13 cellular contexts compared by ENCODE assay signal in the genomic region with DNA sequence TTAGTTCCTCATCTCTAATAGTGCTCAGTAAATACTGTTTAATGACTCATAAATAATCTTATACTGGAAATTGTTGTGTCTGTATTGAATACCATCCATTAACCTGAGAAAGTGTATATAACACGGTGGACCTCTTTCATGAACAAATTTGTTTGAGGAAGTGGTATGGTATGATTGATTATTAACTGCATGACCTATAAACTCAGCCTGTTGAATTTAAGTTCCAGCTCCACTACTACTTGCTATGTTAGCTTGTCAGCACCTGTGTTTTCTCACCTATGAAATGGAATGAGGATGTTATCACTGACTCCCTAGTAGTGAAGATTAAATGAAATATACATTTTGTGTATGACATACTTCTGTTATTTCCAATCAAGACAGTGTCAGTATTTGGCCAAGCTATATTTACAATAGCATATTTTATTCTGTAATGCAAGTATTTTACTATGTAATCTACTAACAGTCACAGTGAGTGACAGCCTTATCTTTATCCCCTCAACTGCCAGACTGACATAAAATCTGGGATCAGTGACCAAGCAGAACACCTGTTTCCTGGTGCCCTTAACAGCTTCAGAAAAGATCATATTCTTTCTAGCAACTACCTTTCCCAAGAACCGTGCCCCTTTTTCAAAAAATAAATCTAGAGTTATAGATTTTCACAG.
DNase-seq lines count a peak whose midpoint lies in the region; ATAC-seq and TF ChIP-seq lines count a peak whose summit lies in the region.
"Had no signal": no experiment of that assay in that cellular context is flagged by ENCODE, and none has a peak within 500 bp of the region (broad histone marks: within the 10 kb centered on the region; RNA-seq: fewer than 3 reads in every experiment).

No MANE protein-coding gene starts in this region.

- H3K27ac ChIP-seq in muscle layer of duodenum (ENCODE audit: low read length) (peak overlapping the region; percentile 3), uterus (peak overlapping the region in 1 of 2 donors; percentile 74), PC-9 (no peak overlapping the region)
- H3K27ac ChIP-seq: cardiac muscle cell, esophagus muscularis mucosa had no signal

- POLR2A ChIA-PET in PC-9 (lab: Charles Lee; ENCODE audit: unreplicated experiment) = no interaction called here

- no peaks in the 10 kb centered on the region for H3K9me2 ChIP-seq in PC-9 (ENCODE audit: insufficient read depth)

- no peaks in the 10 kb centered on the region for H3K36me3 ChIP-seq in muscle layer of duodenum (ENCODE audit: control insufficient read depth in 1 of 2, insufficient read depth in 2 of 2, low read length in 2 of 2)
- H3K36me3 ChIP-seq in uterus = no peaks in the 10 kb centered on the region
- no peaks in the 10 kb centered on the region for H3K36me3 ChIP-seq in PC-9 (ENCODE audit: low read depth)
- H3K36me3 ChIP-seq: cardiac muscle cell, esophagus muscularis mucosa had no signal

- H2AFZ ChIP-seq in PC-9 = no peak overlapping the region

- no peak overlapping the region for H3K4me2 ChIP-seq in PC-9

- H3K4me1 ChIP-seq in muscle layer of duodenum (ENCODE audit: control insufficient read depth in 1 of 2, insufficient read depth in 2 of 2, low read length in 2 of 2) (peaks cover 0 to 3% of the 10 kb centered on the region in 2 donors), uterus (peaks cover 0 to 6% of the 10 kb centered on the region in 2 donors), PC-9 (replicated peaks; ENCODE audit: insufficient read depth) (no peaks in the 10 kb centered on the region)

- CTCF ChIA-PET in PC-9 (lab: Charles Lee) = no interaction called here

- no peaks in the 10 kb centered on the region for H3K79me2 ChIP-seq in PC-9 (ENCODE audit: low read depth)

- ATAC-seq in GM18867 (IDR thresholded peaks at IDR 0.05; ENCODE audit: unreplicated experiment) (peak; percentile 40), HG02763 (IDR thresholded peaks at IDR 0.05; ENCODE audit: unreplicated experiment) (peak; percentile 55)

- no peaks in the 10 kb centered on the region for H3F3A ChIP-seq in PC-9 (ENCODE audit: insufficient read depth, low read depth)

- TF ChIP-seq CTCF in uterus (IDR thresholded peaks at IDR 0.05) (no peak), PC-9 (conservative IDR thresholded peaks at IDR 0.05) (no peak)

- DNase-seq in SW480 (ENCODE audit: low spot score) (peak; percentile 45), uterus (no peak), PC-9 (no peak), SIG-M5 treated with dmso at 0.1 percent for 504 hours (lab: John Stamatoyannopoulos, UW; ENCODE audit: unreplicated experiment) (no peak), erythroblast (lab: John Stamatoyannopoulos, UW) (no peak)
- DNase-seq: C1 segment of cervical spinal cord; NCI-H524 treated with DMSO at 0.1 percent for 48 hours; stimulated activated naive CD4-positive, alpha-beta T cell had no signal

- BruUV-seq in PC-9 (replicated peaks; lab: Mats Ljungman, UMichigan) = no TSS peak

- H3K27me3 ChIP-seq in muscle layer of duodenum (ENCODE audit: low read depth, low read length) = no peaks in the 10 kb centered on the region
- no peaks in the 10 kb centered on the region for H3K27me3 ChIP-seq in uterus
- H3K27me3 ChIP-seq in PC-9 (ENCODE audit: insufficient read depth, low read depth) = no peaks in the 10 kb centered on the region
- H3K27me3 ChIP-seq: cardiac muscle cell, esophagus muscularis mucosa had no signal

- intact Hi-C loops in uterus (cut with DNase I; ENCODE audit: low total_unique reads) = no loop called here
- intact Hi-C loops in PC-9 (cut with micrococcal nuclease; ENCODE audit: unreplicated experiment) = no loop called here

- no peak overlapping the region for H3K4me3 ChIP-seq in muscle layer of duodenum (ENCODE audit: low read depth in 1 of 2, low read length in 2 of 2)
- no peak overlapping the region for H3K4me3 ChIP-seq in uterus
- H3K4me3 ChIP-seq in PC-9 = no peak overlapping the region
- H3K4me3 ChIP-seq: cardiac muscle cell, esophagus muscularis mucosa had no signal

- H3K9me3 ChIP-seq in muscle layer of duodenum (ENCODE audit: control insufficient read depth in 1 of 2, low read length in 2 of 2) = no peaks in the 10 kb centered on the region
- no peaks in the 10 kb centered on the region for H3K9me3 ChIP-seq in uterus
- H3K9me3 ChIP-seq in PC-9 (ENCODE audit: insufficient read depth, low read depth) = no peaks in the 10 kb centered on the region
- H3K9me3 ChIP-seq: esophagus muscularis mucosa had no signal

- TF ChIP-seq POLR2A in uterus (IDR thresholded peaks at IDR 0.05) (no peak), erythroblast (IDR thresholded peaks at IDR 0.05; ENCODE audit: low read length) (no peak)

- H4K20me1 ChIP-seq in PC-9 (ENCODE audit: insufficient read depth) = no peaks in the 10 kb centered on the region
